ENCODE assay signal across 8 cellular contexts in the genomic region with DNA sequence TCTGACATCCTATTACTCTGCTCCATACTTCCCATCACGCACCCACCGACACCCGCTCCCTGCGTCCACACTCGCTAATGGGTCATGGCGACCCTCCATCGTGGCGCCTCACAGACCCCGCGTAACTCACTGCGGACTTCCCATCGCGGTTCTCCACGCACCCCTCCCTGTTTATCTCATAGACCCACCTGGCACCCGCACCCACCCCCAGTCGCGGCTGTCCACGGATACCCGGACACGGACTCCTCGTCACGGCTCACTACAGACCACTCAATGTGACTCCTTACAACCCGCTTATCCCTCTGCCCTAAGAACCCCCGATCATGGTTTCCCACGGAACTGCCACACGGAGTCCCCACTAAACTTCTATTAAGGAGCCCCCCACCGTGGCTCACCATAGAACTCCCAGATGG. TPM values are rescaled to one million over a fixed set of nuclear protein-coding genes. Genes with fewer than 3 reads are reported as not detected.
DNase-seq lines count a peak whose midpoint lies in the region; ATAC-seq and TF ChIP-seq lines count a peak whose summit lies in the region.

No MANE protein-coding gene starts in this region.

- peak overlapping the region; percentile 98 for H2AFZ ChIP-seq in PC-9

- H3K9me3 Mint-ChIP-seq in endodermal cell, result no peaks in the 10 kb centered on the region
- H3K9me3 Mint-ChIP-seq in natural killer cell, result no peaks in the 10 kb centered on the region

- H3K36me3 Mint-ChIP-seq in endodermal cell (ENCODE audit: low read depth) (peaks cover 39% of the 10 kb centered on the region), natural killer cell (no peaks in the 10 kb centered on the region)

- H3K36me3 ChIP-seq in PC-9 (ENCODE audit: low read depth), result no peaks in the 10 kb centered on the region
- peaks cover 16% of the 10 kb centered on the region for H3K36me3 ChIP-seq in endodermal cell (ENCODE audit: control insufficient read depth, insufficient read depth, low read length)

- H3K4me1 Mint-ChIP-seq in endodermal cell (peaks cover 18% of the 10 kb centered on the region), natural killer cell (peaks cover 22 to 55% of the 10 kb centered on the region in 2 donors)

- H4K20me1 ChIP-seq in PC-9 (ENCODE audit: insufficient read depth), result no peaks in the 10 kb centered on the region

- no TSS peak for BruUV-seq in PC-9 (replicated peaks; lab: Mats Ljungman, UMichigan)

- H3K27ac Mint-ChIP-seq in endodermal cell, result peak overlapping the region; percentile 96
- H3K27ac Mint-ChIP-seq in natural killer cell, result peak overlapping the region; percentile 93 to 96

- H3K9me2 ChIP-seq in PC-9 (ENCODE audit: insufficient read depth), result no peaks in the 10 kb centered on the region

- H3K27ac ChIP-seq in PC-9 (peak overlapping the region; percentile 16; the same call in 1 of the 2 replicates), endodermal cell (ENCODE audit: low read depth, low read length) (no peak overlapping the region)

- ATAC-seq in natural killer cell (no peak), GM19397 (IDR thresholded peaks at IDR 0.05; ENCODE audit: unreplicated experiment) (no peak), GM18517 (IDR thresholded peaks at IDR 0.05; ENCODE audit: unreplicated experiment) (no peak), GM18505 (IDR thresholded peaks at IDR 0.05; ENCODE audit: unreplicated experiment) (no peak)

- CTCF ChIA-PET in PC-9 (lab: Charles Lee), result no interaction called here

- no peaks in the 10 kb centered on the region for H3K9me3 ChIP-seq in PC-9 (ENCODE audit: insufficient read depth, low read depth)
- no peaks in the 10 kb centered on the region for H3K9me3 ChIP-seq in endodermal cell (ENCODE audit: control insufficient read depth, low read length)

- intact Hi-C loops in PC-9 (cut with micrococcal nuclease; ENCODE audit: unreplicated experiment) (no loop called here), natural killer cell (cut with micrococcal nuclease) (loop anchor here (1.0 to 10.0 kb wide), 5 partner anchors 20 to 678 kb away; partner anchors contain the start of genes CFAP53, ELAC1 and ME2)

- DNase-seq in PC-9 (no peak), endodermal cell (no peak), natural killer cell (no peak), SW480 (ENCODE audit: low spot score) (no peak)

- H3K27me3 Mint-ChIP-seq in endodermal cell (ENCODE audit: insufficient read depth) (no peaks in the 10 kb centered on the region), natural killer cell (ENCODE audit: low read depth in 2 of 2) (no peaks in the 10 kb centered on the region)

- peaks cover 17% of the 10 kb centered on the region for H3K79me2 ChIP-seq in PC-9 (ENCODE audit: low read depth)

- POLR2A ChIA-PET in PC-9 (lab: Charles Lee; ENCODE audit: unreplicated experiment), result no interaction called here

- TF ChIP-seq CTCF in PC-9 (conservative IDR thresholded peaks at IDR 0.05) (no peak), endodermal cell (conservative IDR thresholded peaks at IDR 0.05) (no peak), natural killer cell (IDR thresholded peaks at IDR 0.05) (no peak)

- H3K27me3 ChIP-seq in PC-9 (ENCODE audit: insufficient read depth, low read depth), result no peaks in the 10 kb centered on the region
- H3K27me3 ChIP-seq in endodermal cell (ENCODE audit: control insufficient read depth, insufficient read depth, low read length, poor library complexity, severe bottlenecking), result no peaks in the 10 kb centered on the region

- peak overlapping the region; percentile 87 for H3K4me2 ChIP-seq in PC-9

- peak overlapping the region; percentile 64 for H3K9ac ChIP-seq in endodermal cell (ENCODE audit: extremely low read depth, low read length, poor library complexity, severe bottlenecking)

- TF ChIP-seq POLR2A in GM18505 (IDR thresholded peaks at IDR 0.05; ENCODE audit: borderline replicate concordance, extremely low read depth, insufficient read depth, insufficient read length), result no peak

- H3K4me1 ChIP-seq in PC-9 (replicated peaks; ENCODE audit: insufficient read depth), result peaks cover 15% of the 10 kb centered on the region; the same call in 1 of the 2 replicates
- H3K4me1 ChIP-seq in endodermal cell (ENCODE audit: control insufficient read depth, insufficient read depth, low read length), result no peaks in the 10 kb centered on the region

- 0 to 1% methylated on average over 8 to 27 of the region's 27 CpGs for WGBS in endodermal cell (ENCODE audit: insufficient coverage in 1 of 2, insufficient read length in 1 of 2), 2 experiments

- H3K4me3 Mint-ChIP-seq in endodermal cell, result peak overlapping the region; percentile 96
- peak overlapping the region; percentile 96 for H3K4me3 Mint-ChIP-seq in natural killer cell

- H3K4me3 ChIP-seq in GM08714 (ENCODE audit: low read length), result peak overlapping the region; percentile 87
- H3K4me3 ChIP-seq in PC-9, result peak overlapping the region; percentile 96
- peak overlapping the region; percentile 90 for H3K4me3 ChIP-seq in endodermal cell (ENCODE audit: low read length)

- H3F3A ChIP-seq in PC-9 (ENCODE audit: insufficient read depth, low read depth), result peaks cover 6% of the 10 kb centered on the region; the same call in 1 of the 2 replicates

RNA-seq across cellular contexts. Expression of gene CXXC1, which starts 0.5 kb away (rescaled TPM):
- total RNA-seq in PC-9 (2021) (48.2 and 54.7 TPM in 2 replicates), endodermal cell (100 to 1,000 TPM in 1 of 2 donors, 10 to 100 TPM in 1; 93.1 to 102 TPM), natural killer cell (100 to 1,000 TPM; 146 to 173 (median 153) TPM)
- polyA plus RNA-seq in endodermal cell (2013, experiment 1 of 2), result 65.0 TPM
- polyA plus RNA-seq in endodermal cell (2013, experiment 2 of 2), result 62.4 TPM

RNA-seq across cellular contexts. Expression of gene MBD1, which starts 5.7 kb away (rescaled TPM):
- total RNA-seq in PC-9 (2021) (43.2 and 43.5 TPM in 2 replicates), endodermal cell (10 to 100 TPM; 77.1 to 79.6 TPM), natural killer cell (100 to 1,000 TPM; 106 to 113 (median 111) TPM)
- polyA plus RNA-seq in endodermal cell (2013, experiment 1 of 2), result 56.2 TPM
- polyA plus RNA-seq in endodermal cell (2013, experiment 2 of 2), result 45.2 TPM

RNA-seq across cellular contexts. Expression of gene CFAP53, which starts 20.7 kb away (rescaled TPM):
- total RNA-seq in PC-9 (2021) (1.9 and 2.1 TPM in 2 replicates), endodermal cell (under 1 TPM; 0.37 to 0.66 TPM), natural killer cell (under 1 TPM; 0.20 to 0.24 (median 0.20) TPM)
- polyA plus RNA-seq in endodermal cell (2013, experiment 1 of 2), result 0.89 TPM
- polyA plus RNA-seq in endodermal cell (2013, experiment 2 of 2), result 1.2 TPM
